ENCODE assay signal across 25 cellular contexts in the genomic region with DNA sequence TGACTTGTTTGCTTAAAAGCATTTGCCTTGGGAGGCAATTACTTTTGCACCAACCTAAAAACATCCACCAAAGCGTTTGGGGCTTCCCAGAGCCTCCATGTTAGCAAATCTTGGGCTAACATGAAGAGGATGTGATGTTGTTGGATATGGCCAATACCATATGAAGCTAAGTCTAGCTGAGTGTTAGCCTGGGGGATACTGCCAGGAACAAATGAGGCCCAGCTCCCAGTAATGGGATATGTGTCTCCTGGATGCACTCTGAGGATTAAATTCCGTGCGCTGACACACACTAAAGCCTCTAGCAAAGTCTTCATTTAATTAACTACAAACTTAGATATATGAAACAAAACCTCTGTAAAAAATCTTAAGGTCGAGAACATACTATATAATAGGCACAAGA. TPM values are rescaled to one million over a fixed set of nuclear protein-coding genes. Genes with fewer than 3 reads are reported as not detected.
DNase-seq lines count a peak whose midpoint lies in the region; ATAC-seq and TF ChIP-seq lines count a peak whose summit lies in the region.
"Had no signal": no experiment of that assay in that cellular context is flagged by ENCODE, and none has a peak within 500 bp of the region (broad histone marks: within the 10 kb centered on the region; RNA-seq: fewer than 3 reads in every experiment).

No MANE protein-coding gene starts in this region.

- peaks cover 6% of the 10 kb centered on the region for H3K36me3 Mint-ChIP-seq in activated CD4-positive, alpha-beta T cell treated with anti-CD3 and anti-CD28 coated beads, Interleukin-2, amount 10 ng/mL, durations not matched to agents 7 days and 5 days (ENCODE audit: low read depth)
- peaks cover 5% of the 10 kb centered on the region for H3K36me3 Mint-ChIP-seq in CD4-positive, alpha-beta T cell (ENCODE audit: low read depth)
- H3K36me3 Mint-ChIP-seq in activated CD4-positive, alpha-beta memory T cell treated with anti-CD3 and anti-CD28 coated beads for 36 hours: no peaks in the 10 kb centered on the region
- H3K36me3 Mint-ChIP-seq: stimulated activated naive B cell treated with anti-CD40 and anti-IgM and Interleukin-4, amounts not matched to agents 10 μg/mL and 1 μg/mL and 100 μg/mL, for 72 hours had no signal

- POLR2A ChIA-PET in activated CD4-positive, alpha-beta T cell treated with anti-CD3 and anti-CD28 coated beads, Interleukin-2, amount 10 ng/mL, durations not matched to agents 7 days and 5 days (lab: Charles Lee): interaction anchor here (0.6 to 0.7 kb wide), 2 partner anchors 97 to 110 kb away, joined by 3 read pairs; no protein-coding TSS in a partner anchor
- POLR2A ChIA-PET in CD4-positive, alpha-beta T cell (lab: Charles Lee): interaction anchor here (1.2 to 1.6 kb wide), 3 partner anchors 14 to 35 kb away, joined by 3 to 8 read pairs (median 6); partner anchors contain the start of gene HBS1L
- POLR2A ChIA-PET in activated CD4-positive, alpha-beta memory T cell treated with anti-CD3 and anti-CD28 coated beads for 36 hours (lab: Charles Lee): interaction anchor here (0.6 to 1.5 kb wide), 3 partner anchors 25 to 91 kb away, joined by 3 to 4 read pairs (median 3); partner anchors contain the start of gene MYB

- ATAC-seq in CD4-positive, alpha-beta T cell (ENCODE audit: poor library complexity): no peak
- ATAC-seq in HG03159 (IDR thresholded peaks at IDR 0.05; ENCODE audit: unreplicated experiment): no peak
- ATAC-seq: gastroesophageal sphincter; stimulated activated naive B cell treated with anti-CD40 and anti-IgM and Interleukin-4, amounts not matched to agents 10 μg/mL and 1 μg/mL and 100 μg/mL, for 72 hours had no signal

- intact Hi-C loops in CD4-positive, alpha-beta T cell (cut with DNase I, micrococcal nuclease): loop anchor here (2.0 to 5.0 kb wide), 3 partner anchors 39 to 93 kb away; partner anchors contain the start of gene MYB (in 1 of the 2)
- intact Hi-C loops in activated CD4-positive, alpha-beta memory T cell treated with anti-CD3 and anti-CD28 coated beads for 36 hours (cut with micrococcal nuclease): loop anchor here (1.0 to 5.0 kb wide), 7 partner anchors 24 to 653 kb away; no protein-coding TSS in a partner anchor

- no peaks in the 10 kb centered on the region for H3K27me3 ChIP-seq in CD4-positive, alpha-beta T cell (ENCODE audit: control insufficient read depth, insufficient read depth, low read length)
- H3K27me3 ChIP-seq: brain microvascular endothelial cell, gastroesophageal sphincter, left lung, uterus had no signal

- no peak overlapping the region for H3K4me3 Mint-ChIP-seq in activated CD4-positive, alpha-beta T cell treated with anti-CD3 and anti-CD28 coated beads, Interleukin-2, amount 10 ng/mL, durations not matched to agents 7 days and 5 days
- no peak overlapping the region for H3K4me3 Mint-ChIP-seq in CD4-positive, alpha-beta T cell
- H3K4me3 Mint-ChIP-seq in activated CD4-positive, alpha-beta memory T cell treated with anti-CD3 and anti-CD28 coated beads for 36 hours: no peak overlapping the region
- H3K4me3 Mint-ChIP-seq: stimulated activated naive B cell treated with anti-CD40 and anti-IgM and Interleukin-4, amounts not matched to agents 10 μg/mL and 1 μg/mL and 100 μg/mL, for 72 hours had no signal

- H3K9me3 ChIP-seq in CD4-positive, alpha-beta T cell (ENCODE audit: control insufficient read depth, low read length): no peaks in the 10 kb centered on the region
- H3K9me3 ChIP-seq: A549, gastroesophageal sphincter, left lung, prostate gland, thoracic aorta, uterus had no signal

- no peaks in the 10 kb centered on the region for H3K27me3 Mint-ChIP-seq in activated CD4-positive, alpha-beta T cell treated with anti-CD3 and anti-CD28 coated beads, Interleukin-2, amount 10 ng/mL, durations not matched to agents 7 days and 5 days
- no peaks in the 10 kb centered on the region for H3K27me3 Mint-ChIP-seq in CD4-positive, alpha-beta T cell
- H3K27me3 Mint-ChIP-seq in activated CD4-positive, alpha-beta memory T cell treated with anti-CD3 and anti-CD28 coated beads for 36 hours: no peaks in the 10 kb centered on the region
- H3K27me3 Mint-ChIP-seq: stimulated activated naive B cell treated with anti-CD40 and anti-IgM and Interleukin-4, amounts not matched to agents 10 μg/mL and 1 μg/mL and 100 μg/mL, for 72 hours had no signal

- CTCF ChIA-PET in activated CD4-positive, alpha-beta T cell treated with anti-CD3 and anti-CD28 coated beads, Interleukin-2, amount 10 ng/mL, durations not matched to agents 7 days and 5 days (lab: Charles Lee): interaction anchor here (0.8 to 2.1 kb wide), 5 partner anchors 14 to 98 kb away, joined by 3 to 5 read pairs (median 4); no protein-coding TSS in a partner anchor
- CTCF ChIA-PET in CD4-positive, alpha-beta T cell (lab: Charles Lee): interaction anchor here (1.0 kb wide), 2 partner anchors 39 to 52 kb away, joined by 3 read pairs; no protein-coding TSS in a partner anchor
- CTCF ChIA-PET in activated CD4-positive, alpha-beta memory T cell treated with anti-CD3 and anti-CD28 coated beads for 36 hours (lab: Charles Lee): interaction anchor here (1.1 to 1.5 kb wide), 3 partner anchors 25 to 94 kb away, joined by 3 to 9 read pairs (median 3); no protein-coding TSS in a partner anchor

- no peak for DNase-seq in activated CD4-positive, alpha-beta T cell treated with anti-CD3 and anti-CD28 coated beads, Interleukin-2, amount 10 ng/mL, durations not matched to agents 7 days and 5 days
- DNase-seq in activated CD4-positive, alpha-beta T cell treated with anti-CD3 and anti-CD28 coated beads for 1 hour: no peak
- DNase-seq in CD4-positive, alpha-beta T cell: no peak
- no peak for DNase-seq in activated CD4-positive, alpha-beta memory T cell treated with anti-CD3 and anti-CD28 coated beads for 36 hours
- peak; percentile 21 for DNase-seq in left kidney (ENCODE audit: low read depth, low spot score)
- DNase-seq in hypothalamus (lab: John Stamatoyannopoulos, UW): no peak
- DNase-seq in RKO (ENCODE audit: low spot score): no peak
- DNase-seq: activated CD8-positive, alpha-beta memory T cell treated with anti-CD3 and anti-CD28 coated beads for 24 hours; amniotic stem cell; GOT3; KG1; left lung; NCI-H446; nucleus accumbens; stimulated activated CD4-positive, alpha-beta T cell treated with anti-CD3 and anti-CD28 coated beads, Interleukin-4, amount 100 ng/mL, for 4 hours; stimulated activated naive B cell treated with anti-CD40 and anti-IgM and Interleukin-4, amounts not matched to agents 10 μg/mL and 1 μg/mL and 100 μg/mL, for 72 hours; T1000; uterus had no signal

- peak overlapping the region; percentile 14 for H3K27ac ChIP-seq in CD4-positive, alpha-beta T cell (ENCODE audit: low read depth, low read length)
- H3K27ac ChIP-seq: A549, brain microvascular endothelial cell, gastroesophageal sphincter, left lung, prostate gland, thoracic aorta, uterus had no signal

- H3K27ac Mint-ChIP-seq in activated CD4-positive, alpha-beta T cell treated with anti-CD3 and anti-CD28 coated beads, Interleukin-2, amount 10 ng/mL, durations not matched to agents 7 days and 5 days: peak overlapping the region; percentile 56
- peak overlapping the region; percentile 70 for H3K27ac Mint-ChIP-seq in CD4-positive, alpha-beta T cell
- H3K27ac Mint-ChIP-seq in activated CD4-positive, alpha-beta memory T cell treated with anti-CD3 and anti-CD28 coated beads for 36 hours: peak overlapping the region; percentile 73
- H3K27ac Mint-ChIP-seq: HFFc6; stimulated activated naive B cell treated with anti-CD40 and anti-IgM and Interleukin-4, amounts not matched to agents 10 μg/mL and 1 μg/mL and 100 μg/mL, for 72 hours had no signal

- no peak for TF ChIP-seq CTCF in CD4-positive, alpha-beta T cell (IDR thresholded peaks at IDR 0.05)

- peaks cover 87% of the 10 kb centered on the region for H3K4me1 Mint-ChIP-seq in activated CD4-positive, alpha-beta T cell treated with anti-CD3 and anti-CD28 coated beads, Interleukin-2, amount 10 ng/mL, durations not matched to agents 7 days and 5 days
- H3K4me1 Mint-ChIP-seq in CD4-positive, alpha-beta T cell (ENCODE audit: low read depth): peaks cover 87% of the 10 kb centered on the region
- H3K4me1 Mint-ChIP-seq in activated CD4-positive, alpha-beta memory T cell treated with anti-CD3 and anti-CD28 coated beads for 36 hours (ENCODE audit: low read depth): peaks cover 87% of the 10 kb centered on the region

- H3K9me3 Mint-ChIP-seq in activated CD4-positive, alpha-beta T cell treated with anti-CD3 and anti-CD28 coated beads, Interleukin-2, amount 10 ng/mL, durations not matched to agents 7 days and 5 days: peaks cover 13% of the 10 kb centered on the region
- H3K9me3 Mint-ChIP-seq in CD4-positive, alpha-beta T cell: no peaks in the 10 kb centered on the region
- H3K9me3 Mint-ChIP-seq in activated CD4-positive, alpha-beta memory T cell treated with anti-CD3 and anti-CD28 coated beads for 36 hours: peaks cover 3% of the 10 kb centered on the region
- H3K9me3 Mint-ChIP-seq: HFFc6; stimulated activated naive B cell treated with anti-CD40 and anti-IgM and Interleukin-4, amounts not matched to agents 10 μg/mL and 1 μg/mL and 100 μg/mL, for 72 hours had no signal

RNA-seq across cellular contexts. Expression of gene HBS1L, which starts 35.3 kb away (rescaled TPM):
- 10 to 100 TPM; 71.5 to 74.7 TPM for total RNA-seq in activated CD4-positive, alpha-beta T cell treated with anti-CD3 and anti-CD28 coated beads, Interleukin-2, amount 10 ng/mL, durations not matched to agents 7 days and 5 days
- 100 to 1,000 TPM; 106 to 117 TPM for total RNA-seq in CD4-positive, alpha-beta T cell
- 100 to 1,000 TPM; 117 to 123 TPM for total RNA-seq in activated CD4-positive, alpha-beta memory T cell treated with anti-CD3 and anti-CD28 coated beads for 36 hours
